Comparison of ENCODE assay signal across 8 cellular contexts in genomic region chr5:111757582-111758283, GRCh38. TPM values are rescaled to one million over a fixed set of nuclear protein-coding genes. Genes with fewer than 3 reads are reported as not detected.
DNase-seq lines count a peak whose midpoint lies in the region; ATAC-seq and TF ChIP-seq lines count a peak whose summit lies in the region.

No MANE protein-coding gene starts in this region.

- H3K4me2 ChIP-seq in SU-DHL-6 (ENCODE audit: low read depth, low read length, poor library complexity, severe bottlenecking) = peak overlapping the region; percentile 93

- TF ChIP-seq EP300 in transverse colon (IDR thresholded peaks at IDR 0.05; ENCODE audit: low read depth) = no peak

- TF ChIP-seq CTCF in GM10266 (IDR thresholded peaks at IDR 0.05; ENCODE audit: control insufficient read depth, insufficient read depth, low read depth, missing control alignments) = no peak
- no peak for TF ChIP-seq CTCF in HFFc6 (IDR thresholded peaks at IDR 0.05)
- TF ChIP-seq CTCF in SU-DHL-6 (IDR thresholded peaks at IDR 0.05; ENCODE audit: insufficient read depth, low read length, poor library complexity, severe bottlenecking) = no peak
- TF ChIP-seq CTCF in transverse colon (IDR thresholded peaks at IDR 0.05) = no peak

- H3K9me2 ChIP-seq in SU-DHL-6 (replicated peaks; ENCODE audit: insufficient read depth, low read length) = no peaks in the 10 kb centered on the region

- H3K27ac Mint-ChIP-seq in HFFc6 = peak overlapping the region; percentile 88
- H3K27ac Mint-ChIP-seq in activated naive CD8-positive, alpha-beta T cell treated with anti-CD3 and anti-CD28 coated beads, Interleukin-2, amount 50 U/mL, for 24 hours = peak overlapping the region; percentile 87

- H3K4me3 Mint-ChIP-seq in HFFc6 = peak overlapping the region; percentile 91
- peak overlapping the region; percentile 82 for H3K4me3 Mint-ChIP-seq in activated naive CD8-positive, alpha-beta T cell treated with anti-CD3 and anti-CD28 coated beads, Interleukin-2, amount 50 U/mL, for 24 hours

- peak overlapping the region; percentile 96 for H2AFZ ChIP-seq in SU-DHL-6 (ENCODE audit: low read depth, low read length, severe bottlenecking)

- in situ Hi-C loops in transverse colon (cut with MboI; ENCODE audit: low pct_ligation_motif_present in 1 of 4, low pct_unique_long_range_greater_than_20kb in 1 of 4, low sequenced_read_pairs in 3 of 4) = no loop called here

- H3K36me3 ChIP-seq in SU-DHL-6 (ENCODE audit: low read length) (0 out of 2 replicates have a peak, but pooled peaks cover 4% of the 10 kb centered on the region), transverse colon (no peaks in the 10 kb centered on the region)

- peaks cover 35% of the 10 kb centered on the region for H3K4me1 Mint-ChIP-seq in HFFc6 (ENCODE audit: low read depth)
- H3K4me1 Mint-ChIP-seq in activated naive CD8-positive, alpha-beta T cell treated with anti-CD3 and anti-CD28 coated beads, Interleukin-2, amount 50 U/mL, for 24 hours = peaks cover 23% of the 10 kb centered on the region

- H3F3A ChIP-seq in SU-DHL-6 (ENCODE audit: insufficient read depth) = peaks cover 6% of the 10 kb centered on the region; the same call in 1 of the 2 replicates

- intact Hi-C loops in cardiac septum (cut with DNase I) (loop anchor here (2.0 to 10.0 kb wide), 5 partner anchors 77 to 657 kb away; partner anchors contain the start of gene EPB41L4A), transverse colon (cut with DNase I; ENCODE audit: low total_unique reads) (no loop called here)

- H3K27ac ChIP-seq in SU-DHL-6 (ENCODE audit: low read depth, low read length) (peak overlapping the region; percentile 92), transverse colon (peak overlapping the region; percentile 90 to 95 (median 93))

- TF ChIP-seq POLR2A in transverse colon (IDR thresholded peaks at IDR 0.05) = peak; percentile 68

- WGBS in transverse colon (ENCODE audit: low coverage in 1 of 2), 2 donors = 2% methylated on average over 52 of the region's 88 CpGs; no CpG with 5 or more reads in 1 of the 2 donors

- H3K79me2 ChIP-seq in SU-DHL-6 (ENCODE audit: insufficient read depth, low read length) = no peaks in the 10 kb centered on the region

- peaks cover 8% of the 10 kb centered on the region for H3K36me3 Mint-ChIP-seq in HFFc6 (ENCODE audit: low read depth)
- H3K36me3 Mint-ChIP-seq in activated naive CD8-positive, alpha-beta T cell treated with anti-CD3 and anti-CD28 coated beads, Interleukin-2, amount 50 U/mL, for 24 hours (ENCODE audit: low read depth) = peaks cover 1% of the 10 kb centered on the region

- H3K27me3 ChIP-seq in SU-DHL-6 (ENCODE audit: low read length) (no peaks in the 10 kb centered on the region), transverse colon (no peaks in the 10 kb centered on the region)

- no peaks in the 10 kb centered on the region for H3K9me3 Mint-ChIP-seq in HFFc6
- no peaks in the 10 kb centered on the region for H3K9me3 Mint-ChIP-seq in activated naive CD8-positive, alpha-beta T cell treated with anti-CD3 and anti-CD28 coated beads, Interleukin-2, amount 50 U/mL, for 24 hours

- peaks cover 0 to 22% (median 16%) of the 10 kb centered on the region in 4 donors for H3K4me1 ChIP-seq in transverse colon

- H4K20me1 ChIP-seq in SU-DHL-6 (ENCODE audit: low read depth, low read length) = no peaks in the 10 kb centered on the region

- H3K27me3 Mint-ChIP-seq in HFFc6 (ENCODE audit: insufficient read depth) = no peaks in the 10 kb centered on the region
- peaks cover 7% of the 10 kb centered on the region for H3K27me3 Mint-ChIP-seq in activated naive CD8-positive, alpha-beta T cell treated with anti-CD3 and anti-CD28 coated beads, Interleukin-2, amount 50 U/mL, for 24 hours

- peak overlapping the region; percentile 73 for H3K9ac ChIP-seq in SU-DHL-6 (ENCODE audit: low read length)

- no peaks in the 10 kb centered on the region for H3K9me3 ChIP-seq in SU-DHL-6 (ENCODE audit: insufficient read depth, low read length)
- no peaks in the 10 kb centered on the region for H3K9me3 ChIP-seq in transverse colon

- DNase-seq in GM10266 (ENCODE audit: extremely low spot score) (peak; percentile 87), HFFc6 (peak; percentile 89), MV-4-11 (lab: John Stamatoyannopoulos, UW) (peak; percentile 89), cardiac septum (ENCODE audit: low spot score) (peak; percentile 97), pons (ENCODE audit: low spot score) (peak; percentile 66), transverse colon (peak; percentile 92)
- peak; percentile 81 for DNase-seq in activated naive CD8-positive, alpha-beta T cell treated with anti-CD3 and anti-CD28 coated beads, Interleukin-2, amount 50 U/mL, for 24 hours

- H3K4me3 ChIP-seq in SU-DHL-6 (ENCODE audit: insufficient read depth, low read length, poor library complexity, severe bottlenecking) (peak overlapping the region; percentile 80), transverse colon (peak overlapping the region; percentile 45 to 66 (median 56))

- peak; percentile 76 for ATAC-seq in activated naive CD8-positive, alpha-beta T cell treated with anti-CD3 and anti-CD28 coated beads, Interleukin-2, amount 50 U/mL, for 24 hours

RNA-seq across cellular contexts. Expression of gene NREP, which starts 0.7 kb away (rescaled TPM):
- 10 to 100 TPM; 32.0 to 89.1 (median 35.1) TPM for total RNA-seq in HFFc6 (2021; fragmentation: NEBNext Ultra II Directional; extraction: Animal tissue kit (Norgen Biotek cat#: 25700))
- total RNA-seq in cardiac septum (24.1 TPM), transverse colon (10 to 100 TPM in 2 of 4 donors, 1 to 10 TPM in 2; 6.0 to 42.0 (median 10.2) TPM)

Comparison
In these comparisons a context has a peak if more than half of its experiments do, and no peak if none do; other contexts are left out.
1. Peak in every context shown above with its lines: DNase-seq, ATAC-seq, H3K4me3 ChIP-seq and H3K27ac ChIP-seq.